Comparison of ENCODE assay signal across 15 cellular contexts in genomic region chr2:180573951-180574350, GRCh38.
DNase-seq lines count a peak whose midpoint lies in the region; ATAC-seq lines count a peak whose summit lies in the region.
"Had no signal": no experiment of that assay in that cellular context is flagged by ENCODE, and none has a peak within 500 bp of the region (broad histone marks: within the 10 kb centered on the region; RNA-seq: fewer than 3 reads in every experiment).

No MANE protein-coding gene starts in this region.

- DNase-seq in EH (ENCODE audit: low read depth) (peak; percentile 58), M059J (ENCODE audit: low read depth) (peak; percentile 84), astrocyte of the hippocampus (ENCODE audit: low read depth, low spot score) (peak; percentile 59), non-pigmented ciliary epithelial cell (ENCODE audit: low read depth) (peak; percentile 44), globus pallidus (ENCODE audit: low spot score) (no peak), NCI-H1436 treated with DMSO at 0.1 percent for 48 hours (lab: John Stamatoyannopoulos, UW) (no peak)
- DNase-seq in activated effector memory CD4-positive, alpha-beta T cell treated with anti-CD3 and anti-CD28 coated beads, Interleukin-2, amount 50 U/mL, for 16 hours: no peak
- DNase-seq: activated CD4-positive, CD25-positive, alpha-beta regulatory T cell treated with anti-CD3 and anti-CD28 coated beads, Interleukin-2, amount 50 U/mL, for 72 hours; activated naive CD8-positive, alpha-beta T cell treated with anti-CD3 and anti-CD28 coated beads, Interleukin-2, amount 50 U/mL, for 24 hours; CD4-positive, CD25-positive, alpha-beta regulatory T cell; NCI-H510A; stimulated activated CD4-positive, alpha-beta T cell treated with anti-CD3 and anti-CD28 coated beads, Interleukin-4, amount 100 ng/mL, for 1 hour; T-helper 2 cell had no signal

- no peak for ATAC-seq in HG03571 (IDR thresholded peaks at IDR 0.05; ENCODE audit: unreplicated experiment)
- ATAC-seq: activated naive CD8-positive, alpha-beta T cell treated with anti-CD3 and anti-CD28 coated beads, Interleukin-2, amount 50 U/mL, for 24 hours; sciatic nerve had no signal

Comparison
In these comparisons a context has a peak if more than half of its experiments do, and no peak if none do; other contexts are left out.
1. DNase-seq: peak in EH (single experiment), M059J (single experiment), astrocyte of the hippocampus (single experiment) and non-pigmented ciliary epithelial cell (single experiment); none in globus pallidus (single experiment), NCI-H1436 treated with DMSO at 0.1 percent for 48 hours (single experiment) and activated effector memory CD4-positive, alpha-beta T cell treated with anti-CD3 and anti-CD28 coated beads, Interleukin-2, amount 50 U/mL, for 16 hours (single experiment).